Comparison of ENCODE assay signal across 8 cellular contexts in the genomic region with DNA sequence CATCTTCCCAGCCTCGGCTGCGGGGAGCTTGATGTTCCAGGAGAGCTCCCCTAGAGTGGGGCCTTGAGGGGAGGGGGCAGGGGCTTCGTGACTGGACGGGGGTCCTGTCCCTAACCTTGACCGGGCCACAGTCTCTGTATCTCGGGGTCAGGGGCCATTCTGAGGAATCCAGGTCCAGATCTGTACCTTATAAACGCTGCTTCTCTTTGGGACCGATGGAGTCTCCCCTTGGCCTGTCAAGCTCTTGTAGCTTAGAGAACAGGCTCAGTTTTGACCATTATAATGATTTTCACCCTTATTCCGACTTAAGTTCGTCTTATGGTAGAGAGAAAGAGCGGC. TPM values are rescaled to one million over a fixed set of nuclear protein-coding genes. Genes with fewer than 3 reads are reported as not detected.
DNase-seq lines count a peak whose midpoint lies in the region; TF ChIP-seq lines count a peak whose summit lies in the region.

No MANE protein-coding gene starts in this region.

- peaks cover 3% of the 10 kb centered on the region for H3K36me3 Mint-ChIP-seq in activated naive CD8-positive, alpha-beta T cell

- no peaks in the 10 kb centered on the region for H3K27me3 Mint-ChIP-seq in activated naive CD8-positive, alpha-beta T cell

- H3K9me3 ChIP-seq in BE2C = no peaks in the 10 kb centered on the region
- H3K9me3 ChIP-seq in tibial nerve = no peaks in the 10 kb centered on the region

- WGBS in tibial nerve, 2 donors = 1 to 2% methylated on average over 10 to 11 of the region's 11 CpGs

- H3K4me1 ChIP-seq in BE2C (peaks cover 5% of the 10 kb centered on the region; the same call in 1 of the 2 replicates), tibial nerve (peaks cover 0 to 45% (median 26%) of the 10 kb centered on the region in 4 donors)

- no peak for TF ChIP-seq CTCF in BE2C (IDR thresholded peaks at IDR 0.05; ENCODE audit: low read depth, low read length)
- no peak for TF ChIP-seq CTCF in HFF-Myc (IDR thresholded peaks at IDR 0.05; ENCODE audit: low read depth, low read length, missing control alignments)
- no peak for TF ChIP-seq CTCF in kidney epithelial cell (IDR thresholded peaks at IDR 0.05; ENCODE audit: insufficient read depth, low read length, poor library complexity, severe bottlenecking)
- TF ChIP-seq CTCF in tibial nerve (IDR thresholded peaks at IDR 0.05) = no peak

- no peak for TF ChIP-seq POLR2A in tibial nerve (IDR thresholded peaks at IDR 0.05)

- H3K27me3 ChIP-seq in BE2C (no peaks in the 10 kb centered on the region), kidney epithelial cell (ENCODE audit: control insufficient read depth, insufficient read depth, low read length) (no peaks in the 10 kb centered on the region), tibial nerve (no peaks in the 10 kb centered on the region)

- peak overlapping the region; percentile 88 to 96 (median 94) for H3K27ac ChIP-seq in tibial nerve

- H3K4me3 Mint-ChIP-seq in activated naive CD8-positive, alpha-beta T cell = peak overlapping the region; percentile 100

- H3K27ac Mint-ChIP-seq in activated naive CD8-positive, alpha-beta T cell = peak overlapping the region; percentile 100

- peaks cover 26% of the 10 kb centered on the region for H3K4me1 Mint-ChIP-seq in activated naive CD8-positive, alpha-beta T cell (ENCODE audit: low read depth)

- DNase-seq in BE2C (no peak), HFF-Myc (ENCODE audit: extremely low read depth, low read depth) (no peak), kidney epithelial cell (ENCODE audit: low read depth) (no peak), tibial nerve (ENCODE audit: low spot score in 2 of 2) (no peak), SHP77 (lab: John Stamatoyannopoulos, UW) (no peak), NCI-H2029 (lab: John Stamatoyannopoulos, UW) (no peak), kidney tubule cell (ENCODE audit: low spot score) (no peak)

- no peaks in the 10 kb centered on the region; the same call in 1 of the 2 replicates for H3K36me3 ChIP-seq in BE2C
- H3K36me3 ChIP-seq in kidney epithelial cell (ENCODE audit: control insufficient read depth, insufficient read depth, low read length) = no peaks in the 10 kb centered on the region
- peaks cover 0 to 15% (median 0%) of the 10 kb centered on the region in 3 donors for H3K36me3 ChIP-seq in tibial nerve

- H3K9me3 Mint-ChIP-seq in activated naive CD8-positive, alpha-beta T cell (ENCODE audit: low read depth) = no peaks in the 10 kb centered on the region

- H3K4me3 ChIP-seq in BE2C (ENCODE audit: low read depth, low read length) (peak overlapping the region; percentile 80), HFF-Myc (replicated peaks; ENCODE audit: low read depth, low read length) (peak overlapping the region; percentile 82), kidney epithelial cell (ENCODE audit: low read depth, low read length) (peak overlapping the region; percentile 96), tibial nerve (peak overlapping the region; percentile 63 to 81 (median 72))

- no peak for TF ChIP-seq EP300 in tibial nerve (IDR thresholded peaks at IDR 0.05)

RNA-seq across cellular contexts. Expression of gene ZKSCAN5, which starts 0.8 kb away (rescaled TPM):
- 21.0 TPM for polyA plus RNA-seq in BE2C (2012; ENCODE audit: insufficient read depth, insufficient read length, low read depth)
- total RNA-seq in kidney epithelial cell (10.0 and 11.5 TPM in 2 replicates), tibial nerve (10 to 100 TPM in 2 of 4 donors, 1 to 10 TPM in 2; 9.0 to 11.7 (median 9.9) TPM)

RNA-seq across cellular contexts. Expression of gene ZNF394, which starts 5.2 kb away (rescaled TPM):
- 35.2 TPM for polyA plus RNA-seq in BE2C (2012; ENCODE audit: insufficient read depth, insufficient read length, low read depth)
- total RNA-seq in kidney epithelial cell = 15.2 and 25.9 TPM in 2 replicates
- 10 to 100 TPM; 36.9 to 47.3 (median 44.5) TPM for total RNA-seq in tibial nerve

RNA-seq across cellular contexts. Expression of gene ZNF789, which starts 32.6 kb away (rescaled TPM):
- polyA plus RNA-seq in BE2C (2012; ENCODE audit: insufficient read depth, insufficient read length, low read depth) = 5.5 TPM
- total RNA-seq in kidney epithelial cell (5.2 and 12.5 TPM in 2 replicates), tibial nerve (10 to 100 TPM in 3 of 4 donors, 1 to 10 TPM in 1; 7.4 to 16.5 (median 12.1) TPM)

RNA-seq across cellular contexts. Expression of gene ATP5MF, which starts 39.3 kb away (rescaled TPM):
- polyA plus RNA-seq in BE2C (2012; ENCODE audit: insufficient read depth, insufficient read length, low read depth) = 733 TPM
- total RNA-seq in kidney epithelial cell (1,123 and 1,863 TPM in 2 replicates), tibial nerve (100 to 1,000 TPM; 127 to 656 (median 375) TPM)

RNA-seq across cellular contexts. Expression of gene FAM200A, which starts 46.6 kb away (rescaled TPM):
- polyA plus RNA-seq in BE2C (2012; ENCODE audit: insufficient read depth, insufficient read length, low read depth) = 7.0 TPM
- 7.6 and 8.2 TPM in 2 replicates for total RNA-seq in kidney epithelial cell
- 1 to 10 TPM; 4.8 to 8.8 (median 5.6) TPM for total RNA-seq in tibial nerve
